ENCODE assay signal across 11 cellular contexts in the genomic region with DNA sequence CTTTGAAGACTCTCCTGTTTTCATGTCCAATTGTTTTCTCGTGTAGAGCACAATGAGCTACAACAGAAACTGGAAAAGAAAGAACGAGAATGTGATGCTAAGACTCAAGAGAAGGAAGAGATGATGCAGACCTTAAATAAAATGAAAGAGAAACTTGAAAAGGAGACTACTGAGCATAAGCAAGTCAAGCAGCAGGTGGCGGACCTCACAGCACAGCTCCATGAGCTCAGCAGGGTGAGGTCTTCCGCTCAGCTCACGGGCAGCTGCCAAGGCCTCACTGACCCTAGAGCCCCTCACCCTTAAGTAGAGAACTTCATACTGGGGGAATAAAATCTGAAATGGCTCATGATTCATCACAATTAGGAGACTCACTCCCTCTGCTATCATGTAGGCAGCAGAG.
DNase-seq lines count a peak whose midpoint lies in the region; ATAC-seq and TF ChIP-seq lines count a peak whose summit lies in the region.
"Had no signal": no experiment of that assay in that cellular context is flagged by ENCODE, and none has a peak within 500 bp of the region (broad histone marks: within the 10 kb centered on the region; RNA-seq: fewer than 3 reads in every experiment).

No MANE protein-coding gene starts in this region.

- peak overlapping the region in 5 of 8 donors; percentile 22 to 49 (median 41) for H3K27ac ChIP-seq in spleen
- H3K27ac ChIP-seq: epithelial cell of prostate, ovary had no signal

- no peak overlapping the region for H3K4me3 Mint-ChIP-seq in brain

- no peaks in the 10 kb centered on the region for H3K9me3 Mint-ChIP-seq in brain

- TF ChIP-seq CTCF in brain (conservative IDR thresholded peaks at IDR 0.05) (no peak), spleen (IDR thresholded peaks at IDR 0.05 in 8 of 11, conservative IDR thresholded peaks at IDR 0.05 in 3 of 11) (peak in 1 of 11 experiments; percentile 37)

- H3K4me1 ChIP-seq in spleen, result peaks cover 0 to 25% (median 6%) of the 10 kb centered on the region in 6 donors

- no peak for TF ChIP-seq POLR2A in spleen (IDR thresholded peaks at IDR 0.05)

- H3K9me3 ChIP-seq in spleen, result no peaks in the 10 kb centered on the region
- H3K9me3 ChIP-seq: ovary had no signal

- intact Hi-C loops in spleen (cut with DNase I; ENCODE audit: low total_unique reads), result no loop called here

- no peaks in the 10 kb centered on the region for H3K27me3 Mint-ChIP-seq in brain

- H3K4me3 ChIP-seq in spleen, result no peak overlapping the region
- H3K4me3 ChIP-seq: ovary had no signal

- ATAC-seq in GM19043 (IDR thresholded peaks at IDR 0.05; ENCODE audit: low read depth, unreplicated experiment) (peak; percentile 66), HG02852 (IDR thresholded peaks at IDR 0.05; ENCODE audit: unreplicated experiment) (peak; percentile 60), HG03469 (IDR thresholded peaks at IDR 0.05; ENCODE audit: unreplicated experiment) (no peak)

- H3K27ac Mint-ChIP-seq in brain, result peak overlapping the region in 3 of 5 experiments; percentile 46 to 80 (median 52)

- no peak for DNase-seq in spleen
- no peak for DNase-seq in retina
- DNase-seq in KG1 (lab: John Stamatoyannopoulos, UW), result no peak
- DNase-seq in activated CD8-positive, alpha-beta memory T cell treated with anti-CD3 and anti-CD28 coated beads, Interleukin-2, amount 50 U/mL, for 48 hours, result no peak
- DNase-seq: NCI-H446 treated with DMSO at 0.1 percent for 48 hours had no signal

- peaks cover 42% of the 10 kb centered on the region for H3K4me1 Mint-ChIP-seq in brain

- H3K36me3 ChIP-seq in spleen, result peaks cover 0 to 58% (median 18%) of the 10 kb centered on the region in 6 donors
- H3K36me3 ChIP-seq: ovary had no signal

- no peaks in the 10 kb centered on the region for H3K27me3 ChIP-seq in spleen (replicated peaks in 1 of 7)
- H3K27me3 ChIP-seq: ovary had no signal

- 55 to 81% (median 78%) methylated on average over 5 of the region's 5 CpGs for WGBS in spleen, 5 donors

- peaks cover 89% of the 10 kb centered on the region for H3K36me3 Mint-ChIP-seq in brain
